8 cellular contexts compared by ENCODE assay signal in genomic region chr5:137754961-137755762, GRCh38. TPM values are rescaled to one million over a fixed set of nuclear protein-coding genes. Genes with fewer than 3 reads are reported as not detected.
DNase-seq lines count a peak whose midpoint lies in the region; ATAC-seq and TF ChIP-seq lines count a peak whose summit lies in the region.

No MANE protein-coding gene starts in this region.

- H4K12ac ChIP-seq in trophoblast cell (ENCODE audit: low read depth, low read length), result peak overlapping the region; percentile 73

- no peak for TF ChIP-seq CTCF in CD8-positive, alpha-beta T cell (IDR thresholded peaks at IDR 0.05)
- no peak for TF ChIP-seq CTCF in fibroblast of pulmonary artery (IDR thresholded peaks at IDR 0.05; ENCODE audit: low read length, missing control alignments)

- H3K4me3 Mint-ChIP-seq in CD8-positive, alpha-beta T cell, result peak overlapping the region; percentile 99

- H2AFZ ChIP-seq in GM23248 (peak overlapping the region; percentile 93), trophoblast cell (ENCODE audit: insufficient read depth, low read length, poor library complexity) (peak overlapping the region; percentile 65)

- peaks cover 26% of the 10 kb centered on the region for H3K4me1 ChIP-seq in CD8-positive, alpha-beta T cell (ENCODE audit: insufficient read depth, low read length)
- H3K4me1 ChIP-seq in GM23248 (ENCODE audit: insufficient read depth) (peaks cover 16% of the 10 kb centered on the region), SJSA1 (replicated peaks) (peaks cover 18% of the 10 kb centered on the region), trophoblast cell (ENCODE audit: control insufficient read depth in 1 of 2, insufficient read depth in 2 of 2, low read length in 2 of 2) (peaks cover 0 to 4% of the 10 kb centered on the region in 2 experiments)

- peaks cover 20% of the 10 kb centered on the region for H3K79me1 ChIP-seq in trophoblast cell (ENCODE audit: low read length)

- peaks cover 37% of the 10 kb centered on the region for H3K36me3 Mint-ChIP-seq in CD8-positive, alpha-beta T cell

- H4K8ac ChIP-seq in trophoblast cell (ENCODE audit: low read depth, low read length), result peak overlapping the region; percentile 68

- peaks cover 9% of the 10 kb centered on the region; the same call in 1 of the 2 replicates for H3F3A ChIP-seq in GM23248 (ENCODE audit: insufficient read depth)

- H4K91ac ChIP-seq in trophoblast cell (ENCODE audit: low read depth, low read length), result peak overlapping the region; percentile 75

- H3K4me2 ChIP-seq in GM23248 (ENCODE audit: unreplicated experiment) (peak overlapping the region; percentile 76), trophoblast cell (ENCODE audit: low read length) (peak overlapping the region; percentile 63)

- 29 to 66% methylated on average over 14 to 32 of the region's 36 CpGs for WGBS in GM23248 (ENCODE audit: low coverage in 1 of 2, low lambda C conversion rate in 2 of 2, missing lambda C conversion rate in 2 of 2), 2 experiments
- no CpG with 5 or more reads among the region's 36 CpGs for WGBS in trophoblast cell (ENCODE audit: extremely low coverage, insufficient coverage, insufficient read length)

- no peak overlapping the region for H2BK5ac ChIP-seq in trophoblast cell (ENCODE audit: low read depth, low read length, poor library complexity)

- peak overlapping the region; percentile 10 for H2BK120ac ChIP-seq in trophoblast cell (ENCODE audit: insufficient read depth, low read length, poor library complexity)

- H3K23ac ChIP-seq in trophoblast cell (ENCODE audit: low read length), result no peak overlapping the region

- ATAC-seq in CD8-positive, alpha-beta T cell, result peak; percentile 18

- intact Hi-C loops in CD8-positive, alpha-beta T cell (cut with DNase I, micrococcal nuclease), result loop anchor here (1.0 to 10.0 kb wide), 11 partner anchors 18 to 1960 kb away; partner anchors contain the start of genes ETF1 (in 2 of the 2), KDM3B (in 2 of the 2), BRD8 (in 1 of the 2) and CDC23 (in 1 of the 2)

- POLR2A ChIA-PET in CD8-positive, alpha-beta T cell (lab: Charles Lee), result interaction anchor here (0.7 to 3.3 kb wide), 12 partner anchors 8 to 821 kb away, joined by 3 to 38 read pairs (median 5); partner anchors contain the start of genes BRD8, FAM53C, KLHL3 and PKD2L2

- H2BK12ac ChIP-seq in trophoblast cell (ENCODE audit: low read length), result no peak overlapping the region

- CTCF ChIA-PET in CD8-positive, alpha-beta T cell (lab: Charles Lee), result interaction anchor here (2.1 to 2.5 kb wide), 2 partner anchors 95 kb away, joined by 6 to 15 read pairs; no protein-coding TSS in a partner anchor

- peak overlapping the region; percentile 78 for H3K14ac ChIP-seq in trophoblast cell (ENCODE audit: low read length)

- peak overlapping the region; percentile 100 for H3K27ac ChIP-seq in CD8-positive, alpha-beta T cell (ENCODE audit: low read depth, low read length)
- peak overlapping the region; percentile 97 for H3K27ac ChIP-seq in GM23248
- H3K27ac ChIP-seq in SJSA1, result peak overlapping the region; percentile 98
- peak overlapping the region; percentile 98 for H3K27ac ChIP-seq in trophoblast cell (ENCODE audit: low read depth, low read length)

- H3K79me2 ChIP-seq in GM23248 (ENCODE audit: insufficient read depth) (peaks cover 39% of the 10 kb centered on the region), trophoblast cell (ENCODE audit: control insufficient read depth, insufficient read depth, low read length, poor library complexity) (peaks cover 18% of the 10 kb centered on the region)

- in situ Hi-C loops in GM23248 (cut with MboI), result no loop called here

- no peaks in the 10 kb centered on the region for H3K9me3 ChIP-seq in CD8-positive, alpha-beta T cell (ENCODE audit: low read length)
- H3K9me3 ChIP-seq in GM23248 (ENCODE audit: low read depth) (no peaks in the 10 kb centered on the region), SJSA1 (replicated peaks) (no peaks in the 10 kb centered on the region), trophoblast cell (ENCODE audit: insufficient read depth, low read depth, low read length) (no peaks in the 10 kb centered on the region)

- H3K27me3 Mint-ChIP-seq in CD8-positive, alpha-beta T cell (ENCODE audit: low read depth), result no peaks in the 10 kb centered on the region

- peak overlapping the region; percentile 57 for H3K18ac ChIP-seq in trophoblast cell (ENCODE audit: low read length)

- H2AK5ac ChIP-seq in trophoblast cell (ENCODE audit: low read length), result no peak overlapping the region

- no peaks in the 10 kb centered on the region for H3K36me3 ChIP-seq in CD8-positive, alpha-beta T cell (ENCODE audit: insufficient read depth, low read length)
- H3K36me3 ChIP-seq in GM23248 (ENCODE audit: low read depth) (no peaks in the 10 kb centered on the region), SJSA1 (peaks cover 37% of the 10 kb centered on the region), trophoblast cell (ENCODE audit: control insufficient read depth in 1 of 2, insufficient read depth in 2 of 2, low read length in 2 of 2) (no peaks in the 10 kb centered on the region)

- H3K4me1 Mint-ChIP-seq in CD8-positive, alpha-beta T cell (ENCODE audit: low read depth), result peaks cover 27% of the 10 kb centered on the region

- H3K9ac ChIP-seq in GM23248 (peak overlapping the region; percentile 98), trophoblast cell (ENCODE audit: low read length) (peak overlapping the region; percentile 30)

- peak overlapping the region; percentile 17 for H3K4ac ChIP-seq in trophoblast cell (ENCODE audit: low read depth, low read length)

- DNase-seq in CD8-positive, alpha-beta T cell, result no peak
- peak; percentile 67 for DNase-seq in GM23248
- DNase-seq in SJSA1 (ENCODE audit: low read depth in 1 of 2, low spot score in 2 of 2), result no peak
- DNase-seq in fibroblast of pulmonary artery (ENCODE audit: low read depth), result no peak
- DNase-seq in trophoblast cell, result peak; percentile 50 to 63
- DNase-seq in HuH-7 (ENCODE audit: low spot score), result no peak
- no peak for DNase-seq in superior temporal gyrus (ENCODE audit: extremely low spot score)
- DNase-seq in NCI-H2081 treated with DMSO at 0.1 percent for 48 hours (lab: John Stamatoyannopoulos, UW), result no peak

- H3K27ac Mint-ChIP-seq in CD8-positive, alpha-beta T cell, result peak overlapping the region; percentile 100

- peaks cover 8% of the 10 kb centered on the region; the same call in 1 of the 2 replicates for H4K20me1 ChIP-seq in GM23248 (ENCODE audit: insufficient read depth)

- no peaks in the 10 kb centered on the region for H3K27me3 ChIP-seq in CD8-positive, alpha-beta T cell (ENCODE audit: insufficient read depth, low read length)
- H3K27me3 ChIP-seq in GM23248 (replicated peaks; ENCODE audit: insufficient read depth) (no peaks in the 10 kb centered on the region), SJSA1 (replicated peaks) (no peaks in the 10 kb centered on the region), trophoblast cell (ENCODE audit: insufficient read depth, low read length) (no peaks in the 10 kb centered on the region)

- H3K4me3 ChIP-seq in CD8-positive, alpha-beta T cell (ENCODE audit: low read depth, low read length), result peak overlapping the region; percentile 96
- H3K4me3 ChIP-seq in GM23248, result peak overlapping the region; percentile 83
- H3K4me3 ChIP-seq in SJSA1, result peak overlapping the region; percentile 60
- peak overlapping the region; percentile 94 for H3K4me3 ChIP-seq in fibroblast of pulmonary artery (replicated peaks; ENCODE audit: low read depth, low read length)
- peak overlapping the region; percentile 98 for H3K4me3 ChIP-seq in trophoblast cell (ENCODE audit: low read depth, low read length)

- no peaks in the 10 kb centered on the region for H3K9me3 Mint-ChIP-seq in CD8-positive, alpha-beta T cell

- no peaks in the 10 kb centered on the region for H3K9me2 ChIP-seq in GM23248 (ENCODE audit: insufficient read depth)

RNA-seq across cellular contexts. Expression of gene HNRNPA0, which starts 1.0 kb away (rescaled TPM):
- total RNA-seq in CD8-positive, alpha-beta T cell, result 10 to 100 TPM; 53.7 to 57.0 TPM
- total RNA-seq in GM23248 (2014; rRNA removed; shearing (Covaris generic)), result 12.2 and 15.0 TPM in 2 replicates
- polyA plus RNA-seq in GM23248 (2016; fragmentation: Nextera tagmentation; extraction: Ambion mirVana), result 5.2 and 5.4 TPM in 2 replicates
- total RNA-seq in SJSA1 (2014; rRNA removed; shearing (Covaris generic)), result 15.8 and 21.0 TPM in 2 replicates
- 38.9 and 40.9 TPM in 2 replicates for polyA plus RNA-seq in trophoblast cell (2013)

RNA-seq across cellular contexts. Expression of gene KLHL3, which starts 19.3 kb away (rescaled TPM):
- 10 to 100 TPM; 16.9 to 17.4 TPM for total RNA-seq in CD8-positive, alpha-beta T cell
- total RNA-seq in GM23248 (2014; rRNA removed; shearing (Covaris generic)), result 0.51 and 1.3 TPM in 2 replicates
- 1.1 and 1.7 TPM in 2 replicates for polyA plus RNA-seq in GM23248 (2016; fragmentation: Nextera tagmentation; extraction: Ambion mirVana)
- 0.05 TPM in 1 of 2 replicates, not detected in the other for total RNA-seq in SJSA1 (2014; rRNA removed; shearing (Covaris generic))
- 0.25 and 0.27 TPM in 2 replicates for polyA plus RNA-seq in trophoblast cell (2013)

Comparison
In these comparisons a context has a peak if more than half of its experiments do, and no peak if none do; other contexts are left out.
1. DNase-seq: peak in GM23248 (single experiment) and trophoblast cell (2 of 2); none in CD8-positive, alpha-beta T cell (0 of 7), SJSA1 (0 of 2), fibroblast of pulmonary artery (single experiment), HuH-7 (single experiment), superior temporal gyrus (single experiment) and NCI-H2081 treated with DMSO at 0.1 percent for 48 hours (single experiment).
2. Peak in every context shown above with its lines, with median percentiles within 50 percentile points of each other: H3K27ac ChIP-seq and H3K4me3 ChIP-seq.